Comparison of ENCODE assay signal across 18 cellular contexts in the genomic region with DNA sequence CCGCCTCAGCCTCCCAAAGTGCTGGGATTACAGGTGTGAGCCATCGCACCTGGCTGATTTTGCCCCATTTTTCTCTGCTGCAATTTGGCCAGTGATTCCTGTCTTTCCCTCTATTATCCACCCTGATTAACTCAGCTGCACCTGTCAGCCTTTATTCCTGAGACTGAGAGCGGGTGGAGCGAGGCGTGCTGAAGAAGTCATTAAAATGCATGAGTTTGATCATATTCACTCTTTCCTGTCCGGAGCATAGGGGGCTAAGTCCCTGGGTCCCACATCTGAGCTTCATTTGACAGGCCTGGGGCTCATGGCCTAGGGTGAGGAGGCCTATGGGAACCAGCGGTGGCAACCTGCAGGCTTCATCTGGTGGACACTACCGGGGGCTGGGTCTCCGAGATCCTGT. TPM values are rescaled to one million over a fixed set of nuclear protein-coding genes. Genes with fewer than 3 reads are reported as not detected.
DNase-seq lines count a peak whose midpoint lies in the region; ATAC-seq and TF ChIP-seq lines count a peak whose summit lies in the region.
"Had no signal": no experiment of that assay in that cellular context is flagged by ENCODE, and none has a peak within 500 bp of the region (broad histone marks: within the 10 kb centered on the region; RNA-seq: fewer than 3 reads in every experiment).

No MANE protein-coding gene starts in this region.

- TF ChIP-seq EP300 in neural cell (conservative IDR thresholded peaks at IDR 0.05; ENCODE audit: poor library complexity, severe bottlenecking): peak; percentile 45

- H4K20me1 ChIP-seq in neural cell (ENCODE audit: insufficient read depth): no peaks in the 10 kb centered on the region
- H4K20me1 ChIP-seq: BLaER1 had no signal

- ATAC-seq in HG02938 (IDR thresholded peaks at IDR 0.05; ENCODE audit: unreplicated experiment): no peak
- ATAC-seq: CD8-positive, alpha-beta T cell; GM23338; HCT116 had no signal

- no peak overlapping the region for H3K4me3 ChIP-seq in neural cell (ENCODE audit: low read length)
- H3K4me3 ChIP-seq: BLaER1, GM23338 had no signal

- H3F3A ChIP-seq in neural cell (ENCODE audit: insufficient read depth, low read length, poor library complexity, severe bottlenecking): no peaks in the 10 kb centered on the region

- H3K36me3 ChIP-seq in neural cell (ENCODE audit: insufficient read depth, low read length): no peaks in the 10 kb centered on the region
- H3K36me3 ChIP-seq: BLaER1 had no signal

- H2AFZ ChIP-seq in neural cell (ENCODE audit: low read depth, low read length): no peak overlapping the region
- H2AFZ ChIP-seq: GM23338 had no signal

- DNase-seq in NCI-H146 (lab: John Stamatoyannopoulos, UW) (peak; percentile 79), caudate nucleus (lab: John Stamatoyannopoulos, UW) (peak in 35 of 61 donors; percentile 1 to 75 (median 32)), NCI-H1930 (lab: John Stamatoyannopoulos, UW) (no peak), amniotic stem cell (lab: John Stamatoyannopoulos, UW) (no peak)
- DNase-seq: Caco-2; CD4-positive, CD25-positive, alpha-beta regulatory T cell; CD8-positive, alpha-beta T cell; DMS153; EL; GDM1; H9 had no signal

- no peak for TF ChIP-seq RAD21 in neural cell (conservative IDR thresholded peaks at IDR 0.05)

- peak overlapping the region; percentile 21 for H3K9ac ChIP-seq in neural cell (ENCODE audit: low read length)
- H3K9ac ChIP-seq: BLaER1 had no signal

- H3K4me2 ChIP-seq in neural cell (ENCODE audit: low read length): no peak overlapping the region
- H3K4me2 ChIP-seq: BLaER1, GM23338 had no signal

- H3K27ac ChIP-seq in caudate nucleus (ENCODE audit: low read depth, low read length) (no peak overlapping the region), neural cell (ENCODE audit: low read length) (peak overlapping the region; percentile 68)
- H3K27ac ChIP-seq: 22Rv1, BLaER1, C4-2B had no signal

- H3K27me3 ChIP-seq in neural cell (ENCODE audit: insufficient read depth, low read depth, low read length): no peaks in the 10 kb centered on the region
- H3K27me3 ChIP-seq: BLaER1 had no signal

- H3K79me2 ChIP-seq in neural cell (replicated peaks; ENCODE audit: insufficient read depth, low read length): no peaks in the 10 kb centered on the region

- H3K9me2 ChIP-seq in neural cell (ENCODE audit: insufficient read depth, low read length): no peaks in the 10 kb centered on the region

- no peak for TF ChIP-seq CTCF in neural cell (IDR thresholded peaks at IDR 0.05; ENCODE audit: poor library complexity, severe bottlenecking)

- H3K9me3 ChIP-seq in neural cell (ENCODE audit: low read length): no peaks in the 10 kb centered on the region

TF ChIP-seq in neural cell, 6 proteins besides CTCF, POLR2A, EP300 and RAD21:
- TF ChIP-seq SMC3 (conservative IDR thresholded peaks at IDR 0.05; ENCODE audit: poor library complexity) (no peak), POLR2AphosphoS5 (IDR thresholded peaks at IDR 0.05) (no peak), MXI1 (conservative IDR thresholded peaks at IDR 0.05; ENCODE audit: poor library complexity, severe bottlenecking) (no peak)
- TF ChIP-seq, protein P1, sequence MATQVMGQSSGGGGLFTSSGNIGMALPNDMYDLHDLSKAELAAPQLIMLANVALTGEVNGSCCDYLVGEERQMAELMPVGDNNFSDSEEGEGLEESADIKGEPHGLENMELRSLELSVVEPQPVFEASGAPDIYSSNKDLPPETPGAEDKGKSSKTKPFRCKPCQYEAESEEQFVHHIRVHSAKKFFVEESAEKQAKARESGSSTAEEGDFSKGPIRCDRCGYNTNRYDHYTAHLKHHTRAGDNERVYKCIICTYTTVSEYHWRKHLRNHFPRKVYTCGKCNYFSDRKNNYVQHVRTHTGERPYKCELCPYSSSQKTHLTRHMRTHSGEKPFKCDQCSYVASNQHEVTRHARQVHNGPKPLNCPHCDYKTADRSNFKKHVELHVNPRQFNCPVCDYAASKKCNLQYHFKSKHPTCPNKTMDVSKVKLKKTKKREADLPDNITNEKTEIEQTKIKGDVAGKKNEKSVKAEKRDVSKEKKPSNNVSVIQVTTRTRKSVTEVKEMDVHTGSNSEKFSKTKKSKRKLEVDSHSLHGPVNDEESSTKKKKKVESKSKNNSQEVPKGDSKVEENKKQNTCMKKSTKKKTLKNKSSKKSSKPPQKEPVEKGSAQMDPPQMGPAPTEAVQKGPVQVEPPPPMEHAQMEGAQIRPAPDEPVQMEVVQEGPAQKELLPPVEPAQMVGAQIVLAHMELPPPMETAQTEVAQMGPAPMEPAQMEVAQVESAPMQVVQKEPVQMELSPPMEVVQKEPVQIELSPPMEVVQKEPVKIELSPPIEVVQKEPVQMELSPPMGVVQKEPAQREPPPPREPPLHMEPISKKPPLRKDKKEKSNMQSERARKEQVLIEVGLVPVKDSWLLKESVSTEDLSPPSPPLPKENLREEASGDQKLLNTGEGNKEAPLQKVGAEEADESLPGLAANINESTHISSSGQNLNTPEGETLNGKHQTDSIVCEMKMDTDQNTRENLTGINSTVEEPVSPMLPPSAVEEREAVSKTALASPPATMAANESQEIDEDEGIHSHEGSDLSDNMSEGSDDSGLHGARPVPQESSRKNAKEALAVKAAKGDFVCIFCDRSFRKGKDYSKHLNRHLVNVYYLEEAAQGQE (IDR thresholded peaks at IDR 0.05; ENCODE audit: borderline replicate concordance): peak; percentile 38

RNA-seq across cellular contexts. Expression of a gene that starts 25.7 kb away (rescaled TPM):
- 31.0 and 32.6 TPM in 2 replicates for polyA plus RNA-seq in neural cell
- 35.8 and 44.3 TPM in 2 replicates for polyA minus RNA-seq in neural cell

Comparison
In these comparisons a context has a peak if more than half of its experiments do, and no peak if none do; other contexts are left out.
1. DNase-seq: peak in NCI-H146 (single experiment) and caudate nucleus (35 of 61); none in NCI-H1930 (0 of 2) and amniotic stem cell (single experiment).